11 cellular contexts compared by ENCODE assay signal in genomic region chr18:75638597-75639467, GRCh38.
DNase-seq lines count a peak whose midpoint lies in the region; ATAC-seq and TF ChIP-seq lines count a peak whose summit lies in the region.
"Had no signal": no experiment of that assay in that cellular context is flagged by ENCODE, and none has a peak within 500 bp of the region (broad histone marks: within the 10 kb centered on the region; RNA-seq: fewer than 3 reads in every experiment).

No MANE protein-coding gene starts in this region.

- peak overlapping the region; percentile 51 for H2AFZ ChIP-seq in fibroblast of lung (ENCODE audit: low read length)
- H2AFZ ChIP-seq in MM.1S (ENCODE audit: low read length) = no peak overlapping the region

- ATAC-seq in GM19397 (IDR thresholded peaks at IDR 0.05; ENCODE audit: unreplicated experiment) = no peak

- peak overlapping the region; percentile 8 to 50 (median 29) for H3K4me3 ChIP-seq in fibroblast of lung (replicated peaks in 1 of 4; ENCODE audit: control extremely low read depth in 1 of 4, insufficient read depth in 1 of 4, low read depth in 3 of 4, low read length in 4 of 4)
- peak overlapping the region; percentile 29 to 35 for H3K4me3 ChIP-seq in vagina
- H3K4me3 ChIP-seq in MM.1S (ENCODE audit: low read length) = no peak overlapping the region
- H3K4me3 ChIP-seq: colonic mucosa had no signal

- DNase-seq in activated CD4-positive, alpha-beta T cell treated with anti-CD3 and anti-CD28 coated beads, Interleukin-2, amount 10 ng/mL, durations not matched to agents 24 days and 14 days = peak; percentile 41
- DNase-seq in activated CD4-positive, alpha-beta T cell treated with anti-CD3 and anti-CD28 coated beads, Interleukin-2, amount 10 ng/mL, durations not matched to agents 7 days and 5 days = no peak
- DNase-seq in fibroblast of lung (ENCODE audit: low read depth in 2 of 2) (peak; percentile 62 to 70), middle frontal gyrus (ENCODE audit: extremely low spot score, low spot score) (peak; percentile 14), vagina (ENCODE audit: extremely low spot score in 2 of 2) (no peak), NCI-H82 treated with DMSO at 0.1 percent for 48 hours (lab: John Stamatoyannopoulos, UW; ENCODE audit: unreplicated experiment) (no peak), MM.1S (no peak)
- DNase-seq: colonic mucosa had no signal

- no peaks in the 10 kb centered on the region for H3K4me1 Mint-ChIP-seq in activated CD4-positive, alpha-beta T cell treated with anti-CD3 and anti-CD28 coated beads, Interleukin-2, amount 10 ng/mL, durations not matched to agents 24 days and 14 days
- H3K4me1 Mint-ChIP-seq in activated CD4-positive, alpha-beta T cell treated with anti-CD3 and anti-CD28 coated beads, Interleukin-2, amount 10 ng/mL, durations not matched to agents 7 days and 5 days = no peaks in the 10 kb centered on the region

- H3K4me3 Mint-ChIP-seq in activated CD4-positive, alpha-beta T cell treated with anti-CD3 and anti-CD28 coated beads, Interleukin-2, amount 10 ng/mL, durations not matched to agents 24 days and 14 days = no peak overlapping the region
- H3K4me3 Mint-ChIP-seq in activated CD4-positive, alpha-beta T cell treated with anti-CD3 and anti-CD28 coated beads, Interleukin-2, amount 10 ng/mL, durations not matched to agents 7 days and 5 days = no peak overlapping the region
- H3K4me3 Mint-ChIP-seq: CD14-positive monocyte had no signal

- H3K79me2 ChIP-seq in fibroblast of lung (ENCODE audit: control insufficient read depth, insufficient read depth, low read length) = no peaks in the 10 kb centered on the region
- no peaks in the 10 kb centered on the region for H3K79me2 ChIP-seq in MM.1S (ENCODE audit: low read length)

- no peaks in the 10 kb centered on the region for H3K9me3 Mint-ChIP-seq in activated CD4-positive, alpha-beta T cell treated with anti-CD3 and anti-CD28 coated beads, Interleukin-2, amount 10 ng/mL, durations not matched to agents 24 days and 14 days
- no peaks in the 10 kb centered on the region for H3K9me3 Mint-ChIP-seq in activated CD4-positive, alpha-beta T cell treated with anti-CD3 and anti-CD28 coated beads, Interleukin-2, amount 10 ng/mL, durations not matched to agents 7 days and 5 days

- H3K4me1 ChIP-seq in fibroblast of lung (ENCODE audit: control insufficient read depth, extremely low read depth, insufficient read depth, low read length) = peaks cover 3% of the 10 kb centered on the region
- H3K4me1 ChIP-seq in vagina = peaks cover 19% of the 10 kb centered on the region
- no peaks in the 10 kb centered on the region for H3K4me1 ChIP-seq in MM.1S (ENCODE audit: low read length)
- H3K4me1 ChIP-seq: colonic mucosa had no signal

- H3K9me3 ChIP-seq in fibroblast of lung (ENCODE audit: control insufficient read depth, insufficient read depth, low read depth, low read length) (no peaks in the 10 kb centered on the region), vagina (no peaks in the 10 kb centered on the region), MM.1S (replicated peaks; ENCODE audit: insufficient read depth, low read length) (no peaks in the 10 kb centered on the region)
- H3K9me3 ChIP-seq: colonic mucosa had no signal

- no peak for TF ChIP-seq POLR2A in vagina (IDR thresholded peaks at IDR 0.05)

- POLR2A ChIA-PET in activated CD4-positive, alpha-beta T cell treated with anti-CD3 and anti-CD28 coated beads, Interleukin-2, amount 10 ng/mL, durations not matched to agents 7 days and 5 days (lab: Charles Lee) = no interaction called here

- TF ChIP-seq CTCF in fibroblast of lung (conservative IDR thresholded peaks at IDR 0.05 in 1 of 2, IDR thresholded peaks at IDR 0.05 in 1 of 2; ENCODE audit: low read depth in 1 of 2, low read length in 2 of 2) (no peak), vagina (IDR thresholded peaks at IDR 0.05) (no peak), MM.1S (IDR thresholded peaks at IDR 0.05; ENCODE audit: low read length) (no peak)

- CTCF ChIA-PET in activated CD4-positive, alpha-beta T cell treated with anti-CD3 and anti-CD28 coated beads, Interleukin-2, amount 10 ng/mL, durations not matched to agents 7 days and 5 days (lab: Charles Lee) = no interaction called here

- no peak overlapping the region for H3K27ac Mint-ChIP-seq in activated CD4-positive, alpha-beta T cell treated with anti-CD3 and anti-CD28 coated beads, Interleukin-2, amount 10 ng/mL, durations not matched to agents 24 days and 14 days
- H3K27ac Mint-ChIP-seq in activated CD4-positive, alpha-beta T cell treated with anti-CD3 and anti-CD28 coated beads, Interleukin-2, amount 10 ng/mL, durations not matched to agents 7 days and 5 days = no peak overlapping the region

- H4K20me1 ChIP-seq in fibroblast of lung (ENCODE audit: control insufficient read depth, extremely low read depth, insufficient read depth, low read length) = no peaks in the 10 kb centered on the region
- no peaks in the 10 kb centered on the region for H4K20me1 ChIP-seq in MM.1S (ENCODE audit: insufficient read depth, low read length)

- intact Hi-C loops in activated CD4-positive, alpha-beta T cell treated with anti-CD3 and anti-CD28 coated beads, Interleukin-2, amount 10 ng/mL, durations not matched to agents 24 days and 14 days (cut with micrococcal nuclease) = no loop called here
- intact Hi-C loops in vagina (cut with DNase I) = no loop called here

- H3K4me2 ChIP-seq in fibroblast of lung (ENCODE audit: extremely low read depth, insufficient read depth, low read length) = peak overlapping the region; percentile 62
- H3K4me2 ChIP-seq in MM.1S (ENCODE audit: low read depth, low read length) = no peak overlapping the region
- H3K4me2 ChIP-seq: KMS-11 had no signal

- H3K9ac ChIP-seq in fibroblast of lung (ENCODE audit: insufficient read depth, low read length) (no peak overlapping the region), MM.1S (ENCODE audit: low read length) (no peak overlapping the region)
- H3K9ac ChIP-seq: KMS-11 had no signal

- H3F3A ChIP-seq in MM.1S (ENCODE audit: insufficient read depth, low read length) = no peaks in the 10 kb centered on the region

- H3K27me3 Mint-ChIP-seq in activated CD4-positive, alpha-beta T cell treated with anti-CD3 and anti-CD28 coated beads, Interleukin-2, amount 10 ng/mL, durations not matched to agents 24 days and 14 days = no peaks in the 10 kb centered on the region
- no peaks in the 10 kb centered on the region for H3K27me3 Mint-ChIP-seq in activated CD4-positive, alpha-beta T cell treated with anti-CD3 and anti-CD28 coated beads, Interleukin-2, amount 10 ng/mL, durations not matched to agents 7 days and 5 days

- H3K36me3 Mint-ChIP-seq in activated CD4-positive, alpha-beta T cell treated with anti-CD3 and anti-CD28 coated beads, Interleukin-2, amount 10 ng/mL, durations not matched to agents 24 days and 14 days (ENCODE audit: low read depth) = no peaks in the 10 kb centered on the region
- no peaks in the 10 kb centered on the region for H3K36me3 Mint-ChIP-seq in activated CD4-positive, alpha-beta T cell treated with anti-CD3 and anti-CD28 coated beads, Interleukin-2, amount 10 ng/mL, durations not matched to agents 7 days and 5 days (ENCODE audit: low read depth)
- H3K36me3 Mint-ChIP-seq: CD14-positive monocyte had no signal

- H3K9me2 ChIP-seq in MM.1S (replicated peaks; ENCODE audit: insufficient read depth, low read length) = no peaks in the 10 kb centered on the region

- H3K27ac ChIP-seq in fibroblast of lung (ENCODE audit: insufficient read depth, low read length) (peak overlapping the region; percentile 34), vagina (no peak overlapping the region), MM.1S (ENCODE audit: low read length) (no peak overlapping the region)
- H3K27ac ChIP-seq: colonic mucosa, KMS-11 had no signal

- H3K36me3 ChIP-seq in fibroblast of lung (ENCODE audit: control insufficient read depth, insufficient read depth, low read length) (no peaks in the 10 kb centered on the region), vagina (no peaks in the 10 kb centered on the region), MM.1S (replicated peaks; ENCODE audit: insufficient read depth, low read length) (no peaks in the 10 kb centered on the region)
- H3K36me3 ChIP-seq: colonic mucosa had no signal

- H3K27me3 ChIP-seq in fibroblast of lung (ENCODE audit: control insufficient read depth, insufficient read depth, low read length) (no peaks in the 10 kb centered on the region), vagina (no peaks in the 10 kb centered on the region), MM.1S (replicated peaks; ENCODE audit: insufficient read depth, low read length) (no peaks in the 10 kb centered on the region)
- H3K27me3 ChIP-seq: colonic mucosa had no signal

Comparison
In these comparisons a context has a peak if more than half of its experiments do, and no peak if none do; other contexts are left out.
1. DNase-seq: peak in activated CD4-positive, alpha-beta T cell treated with anti-CD3 and anti-CD28 coated beads, Interleukin-2, amount 10 ng/mL, durations not matched to agents 24 days and 14 days (single experiment), fibroblast of lung (2 of 2) and middle frontal gyrus (single experiment); none in activated CD4-positive, alpha-beta T cell treated with anti-CD3 and anti-CD28 coated beads, Interleukin-2, amount 10 ng/mL, durations not matched to agents 7 days and 5 days (single experiment), vagina (0 of 2), NCI-H82 treated with DMSO at 0.1 percent for 48 hours (single experiment) and MM.1S (single experiment).